ENCODE assay signal across 8 cellular contexts in the genomic region with DNA sequence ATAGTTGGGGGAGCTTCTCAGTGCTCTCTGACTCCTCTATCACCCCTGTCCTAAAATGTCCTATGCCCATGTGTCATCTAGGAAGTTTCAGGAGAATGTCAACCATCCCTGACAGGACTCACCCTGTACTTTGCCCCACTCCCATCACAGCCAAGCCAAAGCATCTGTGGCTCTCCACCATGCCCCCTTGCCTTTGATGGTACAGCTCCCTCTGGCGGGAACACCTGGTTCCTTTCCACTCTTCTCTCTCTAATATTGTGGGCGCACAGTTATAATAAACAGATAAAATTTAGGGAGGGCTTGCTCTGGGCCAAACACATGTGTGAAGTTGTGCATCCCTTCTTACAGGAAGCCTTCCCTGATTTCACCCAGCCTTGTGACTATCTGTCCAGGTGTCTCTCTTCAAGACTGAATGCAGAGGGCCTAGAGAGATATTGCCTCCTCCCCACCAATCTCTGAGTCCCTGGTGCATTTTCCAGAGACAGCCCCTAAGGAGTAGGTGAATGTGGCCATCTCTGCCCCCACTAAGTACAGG.
DNase-seq lines count a peak whose midpoint lies in the region; ATAC-seq, FAIRE-seq and TF ChIP-seq lines count a peak whose summit lies in the region.

No MANE protein-coding gene starts in this region.

- TF ChIP-seq CTCF in endothelial cell (IDR thresholded peaks at IDR 0.05; ENCODE audit: unreplicated experiment) = peak; percentile 32

- peak; percentile 63 for ATAC-seq in GM18907 (IDR thresholded peaks at IDR 0.05; ENCODE audit: unreplicated experiment)
- no peak for ATAC-seq in activated CD4-positive, CD25-positive, alpha-beta regulatory T cell treated with anti-CD3 and anti-CD28 coated beads, Interleukin-2, amount 50 U/mL, for 24 hours
- ATAC-seq in HG02588 (IDR thresholded peaks at IDR 0.05; ENCODE audit: unreplicated experiment) = no peak

- no peaks in the 10 kb centered on the region for H3K9me3 Mint-ChIP-seq in endothelial cell (ENCODE audit: unreplicated experiment)

- peaks cover 4% of the 10 kb centered on the region for H3K4me1 Mint-ChIP-seq in endothelial cell (ENCODE audit: unreplicated experiment)

- H3K27ac Mint-ChIP-seq in endothelial cell (ENCODE audit: unreplicated experiment) = no peak overlapping the region

- no peak overlapping the region for H3K4me3 Mint-ChIP-seq in endothelial cell (ENCODE audit: unreplicated experiment)

- H3K36me3 Mint-ChIP-seq in endothelial cell (ENCODE audit: low read depth, unreplicated experiment) = no peaks in the 10 kb centered on the region

- no peak overlapping the region for H3K27ac ChIP-seq in substantia nigra (ENCODE audit: low read depth, low read length, poor library complexity, severe bottlenecking)

- FAIRE-seq in urothelium cell line (lab: Jason Lieb, UNC) = no peak

- H3K27me3 Mint-ChIP-seq in endothelial cell (ENCODE audit: unreplicated experiment) = peaks cover 9% of the 10 kb centered on the region

- DNase-seq in D341Med (ENCODE audit: low spot score) (peak; percentile 61), NCI-H69 (lab: John Stamatoyannopoulos, UW) (peak; percentile 30), endothelial cell (ENCODE audit: low spot score) (peak; percentile 46), urothelium cell line (ENCODE audit: low spot score) (no peak), substantia nigra (lab: John Stamatoyannopoulos, UW) (no peak)

Comparison
In these comparisons a context has a peak if more than half of its experiments do, and no peak if none do; other contexts are left out.
1. DNase-seq: peak in D341Med (single experiment), NCI-H69 (single experiment) and endothelial cell (single experiment); none in urothelium cell line (single experiment) and substantia nigra (0 of 49).